8 cellular contexts compared by ENCODE assay signal in the genomic region with DNA sequence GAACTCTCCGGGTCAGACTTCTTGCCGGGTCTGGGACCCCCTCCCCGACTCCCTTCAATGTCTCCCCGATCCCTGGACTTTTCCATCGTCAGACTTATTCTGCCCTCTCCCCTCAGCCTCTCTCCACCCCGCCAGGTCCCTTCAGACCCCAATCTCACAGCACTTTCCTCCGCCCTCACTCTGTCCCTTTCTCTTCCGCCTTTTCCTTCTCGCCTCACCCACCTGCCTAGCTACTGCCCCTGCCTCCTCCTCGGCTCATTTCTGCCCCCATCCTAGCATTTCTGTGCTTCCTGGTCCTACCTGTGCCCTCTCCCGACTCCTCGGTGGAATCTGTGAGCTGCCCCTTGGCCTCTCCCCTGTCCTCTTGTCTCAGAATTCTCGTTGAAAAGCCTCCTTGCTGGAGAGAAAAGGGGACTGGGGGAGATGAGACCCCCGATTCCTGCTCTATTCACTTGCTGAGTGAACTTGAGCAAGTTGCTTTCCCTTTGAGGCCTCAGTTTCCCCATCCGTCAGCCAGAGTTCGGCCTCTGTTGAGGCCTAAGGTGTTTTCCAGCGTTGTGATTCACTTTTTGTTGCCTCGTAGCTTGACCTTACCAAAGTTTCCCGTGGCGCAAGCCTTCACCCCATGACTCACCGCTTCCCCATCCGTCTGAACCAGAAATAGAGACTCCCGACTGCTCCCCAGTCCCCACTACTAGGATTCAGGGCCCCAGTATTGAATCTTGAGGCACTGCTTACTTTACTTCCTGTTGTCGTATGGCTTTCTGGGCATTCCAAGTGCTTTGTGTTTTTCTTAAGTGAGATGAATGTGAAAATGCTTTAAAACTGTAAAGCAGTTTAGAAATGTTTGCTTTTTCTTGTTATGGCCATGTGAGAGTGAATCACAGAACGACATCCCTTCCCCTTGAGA. TPM values are rescaled to one million over a fixed set of nuclear protein-coding genes. Genes with fewer than 3 reads are reported as not detected.
A peak's percentile ranks its signal among the peaks of the same experiment; 100 is the strongest.
DNase-seq lines count a peak whose midpoint lies in the region; TF ChIP-seq lines count a peak whose summit lies in the region.

No MANE protein-coding gene starts in this region.

- no peak for TF ChIP-seq POLR2A in erythroblast (IDR thresholded peaks at IDR 0.05; ENCODE audit: low read length)

- intact Hi-C loops in activated CD4-positive, alpha-beta memory T cell treated with anti-CD3 and anti-CD28 coated beads for 36 hours (cut with micrococcal nuclease), result loop anchor here (1.0 to 2.0 kb wide), 5 partner anchors 91 to 491 kb away; partner anchors contain the start of genes AHCY, E2F1, EIF2S2 and PXMP4

- H3K27me3 ChIP-seq in ACC112 (ENCODE audit: insufficient read depth, low read length), result no peaks in the 10 kb centered on the region
- no peaks in the 10 kb centered on the region for H3K27me3 ChIP-seq in MM.1S (replicated peaks; ENCODE audit: insufficient read depth, low read length)
- no peaks in the 10 kb centered on the region for H3K27me3 ChIP-seq in muscle layer of duodenum (ENCODE audit: low read depth, low read length)

- H3K9ac ChIP-seq in MM.1S (ENCODE audit: low read length), result peak overlapping the region; percentile 93

- H3K9me2 ChIP-seq in MM.1S (replicated peaks; ENCODE audit: insufficient read depth, low read length), result no peaks in the 10 kb centered on the region

- H3K9me3 Mint-ChIP-seq in activated CD4-positive, alpha-beta memory T cell treated with anti-CD3 and anti-CD28 coated beads for 36 hours, result no peaks in the 10 kb centered on the region

- H3K4me1 ChIP-seq in ACC112 (ENCODE audit: control insufficient read depth, insufficient read depth, low read length, unreplicated experiment), result peaks cover 4% of the 10 kb centered on the region
- H3K4me1 ChIP-seq in MM.1S (ENCODE audit: low read length), result peaks cover 25% of the 10 kb centered on the region
- peaks cover 20 to 46% of the 10 kb centered on the region in 2 donors for H3K4me1 ChIP-seq in muscle layer of duodenum (ENCODE audit: control insufficient read depth in 1 of 2, insufficient read depth in 2 of 2, low read length in 2 of 2)

- peak overlapping the region; percentile 91 for H3K27ac Mint-ChIP-seq in activated CD4-positive, alpha-beta memory T cell treated with anti-CD3 and anti-CD28 coated beads for 36 hours

- H3K27me3 Mint-ChIP-seq in activated CD4-positive, alpha-beta memory T cell treated with anti-CD3 and anti-CD28 coated beads for 36 hours, result no peaks in the 10 kb centered on the region

- CTCF ChIA-PET in activated CD4-positive, alpha-beta memory T cell treated with anti-CD3 and anti-CD28 coated beads for 36 hours (lab: Charles Lee), result interaction anchor here (0.8 to 3.3 kb wide), 5 partner anchors 8 to 301 kb away, joined by 3 to 14 read pairs (median 4); partner anchors contain the start of gene EIF2S2

- H3K36me3 ChIP-seq in ACC112 (ENCODE audit: insufficient read depth, low read length), result no peaks in the 10 kb centered on the region; the same call in 1 of the 2 replicates
- no peaks in the 10 kb centered on the region for H3K36me3 ChIP-seq in MM.1S (replicated peaks; ENCODE audit: insufficient read depth, low read length)
- H3K36me3 ChIP-seq in muscle layer of duodenum (ENCODE audit: control insufficient read depth in 1 of 2, insufficient read depth in 2 of 2, low read length in 2 of 2), result peaks cover 5 to 12% of the 10 kb centered on the region in 2 donors

- peak overlapping the region; percentile 80 for H3K4me2 ChIP-seq in MM.1S (ENCODE audit: low read depth, low read length)

- peak overlapping the region; percentile 98 for H3K4me3 Mint-ChIP-seq in activated CD4-positive, alpha-beta memory T cell treated with anti-CD3 and anti-CD28 coated beads for 36 hours

- peaks cover 56% of the 10 kb centered on the region for H3F3A ChIP-seq in MM.1S (ENCODE audit: insufficient read depth, low read length)

- H4K20me1 ChIP-seq in MM.1S (ENCODE audit: insufficient read depth, low read length), result no peaks in the 10 kb centered on the region

- TF ChIP-seq CTCF in MM.1S (IDR thresholded peaks at IDR 0.05; ENCODE audit: low read length), result no peak

- H3K27ac ChIP-seq in ACC112 (ENCODE audit: low read depth, low read length) (peak overlapping the region; percentile 96), MM.1S (ENCODE audit: low read length) (peak overlapping the region; percentile 88), muscle layer of duodenum (ENCODE audit: low read length) (peak overlapping the region; percentile 99), substantia nigra (ENCODE audit: low read depth, low read length, poor library complexity, severe bottlenecking) (peak overlapping the region; percentile 66)

- H3K36me3 Mint-ChIP-seq in activated CD4-positive, alpha-beta memory T cell treated with anti-CD3 and anti-CD28 coated beads for 36 hours, result peaks cover 24% of the 10 kb centered on the region

- H3K9me3 ChIP-seq in MM.1S (replicated peaks; ENCODE audit: insufficient read depth, low read length) (no peaks in the 10 kb centered on the region), muscle layer of duodenum (ENCODE audit: control insufficient read depth in 1 of 2, low read length in 2 of 2) (no peaks in the 10 kb centered on the region)

- POLR2A ChIA-PET in activated CD4-positive, alpha-beta memory T cell treated with anti-CD3 and anti-CD28 coated beads for 36 hours (lab: Charles Lee), result interaction anchor here (0.6 to 3.7 kb wide), 5 partner anchors 7 to 368 kb away, joined by 3 to 17 read pairs (median 4); partner anchors contain the start of genes EIF2S2, RALY and SNTA1

- DNase-seq in GM19238 (ENCODE audit: insufficient read length, low spot score) (peak; percentile 44), MM.1S (peak; percentile 35), erythroblast (lab: John Stamatoyannopoulos, UW) (peak; percentile 55 to 79), substantia nigra (lab: John Stamatoyannopoulos, UW) (peak in 16 of 49 donors; percentile 5 to 57 (median 26)), superior temporal gyrus (ENCODE audit: extremely low spot score) (no peak)
- DNase-seq in activated CD4-positive, alpha-beta memory T cell treated with anti-CD3 and anti-CD28 coated beads for 36 hours, result peak; percentile 68

- H2AFZ ChIP-seq in ACC112 (ENCODE audit: low read length, unreplicated experiment), result peak overlapping the region; percentile 66
- no peak overlapping the region for H2AFZ ChIP-seq in MM.1S (ENCODE audit: low read length)

- peaks cover 44% of the 10 kb centered on the region for H3K4me1 Mint-ChIP-seq in activated CD4-positive, alpha-beta memory T cell treated with anti-CD3 and anti-CD28 coated beads for 36 hours (ENCODE audit: low read depth)

- H3K4me3 ChIP-seq in ACC112 (ENCODE audit: low read depth, low read length) (peak overlapping the region; percentile 90), MM.1S (ENCODE audit: low read length) (peak overlapping the region; percentile 91), muscle layer of duodenum (ENCODE audit: low read depth in 1 of 2, low read length in 2 of 2) (peak overlapping the region; percentile 83 to 95)

- H3K79me2 ChIP-seq in ACC112 (ENCODE audit: control insufficient read depth, insufficient read depth, low read length, unreplicated experiment) (peaks cover 58% of the 10 kb centered on the region), MM.1S (ENCODE audit: low read length) (peaks cover 68% of the 10 kb centered on the region)

RNA-seq across cellular contexts. Expression of gene CHMP4B, which starts 0.9 kb away (rescaled TPM):
- total RNA-seq in activated CD4-positive, alpha-beta memory T cell treated with anti-CD3 and anti-CD28 coated beads for 36 hours, result 10 to 100 TPM; 93.9 to 94.8 TPM
